ENCODE assay signal across 1 cellular context in the genomic region with DNA sequence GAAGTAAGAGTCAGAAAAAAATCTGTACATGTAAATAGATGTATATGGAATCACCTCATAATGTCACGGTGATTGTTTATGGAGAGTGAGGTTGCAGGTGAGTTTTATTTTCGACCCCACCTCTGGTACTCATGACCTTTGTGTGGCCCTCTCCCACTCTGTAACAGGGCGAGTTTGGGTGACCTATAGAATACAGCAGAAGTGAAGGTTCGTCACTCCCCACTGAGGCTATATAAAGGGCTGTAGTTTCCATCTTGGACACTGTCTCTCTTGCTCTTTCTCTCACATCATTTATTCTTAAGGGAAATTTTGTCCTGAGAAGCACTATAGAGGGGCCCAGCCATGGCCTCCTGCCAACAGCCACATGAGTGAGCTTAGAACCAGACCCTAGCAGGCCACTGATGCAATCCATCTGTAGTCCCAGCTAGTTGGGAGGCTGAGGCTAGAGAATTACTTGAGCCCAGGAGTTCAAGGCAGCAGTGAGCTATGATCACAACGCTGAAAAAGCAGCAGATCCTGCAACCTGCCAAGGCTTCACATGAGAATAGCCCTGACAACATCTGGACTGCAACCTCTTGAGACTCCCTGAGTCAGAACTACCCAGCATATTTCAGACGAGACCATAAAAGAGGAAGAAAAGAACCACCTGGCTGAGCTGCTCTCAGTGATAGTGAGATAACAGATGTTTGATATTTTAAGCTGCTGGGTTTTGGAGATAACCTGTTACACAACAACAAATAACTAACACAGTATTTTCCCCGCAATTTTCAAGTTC.
TF ChIP-seq lines count a peak whose summit lies in the region.

No MANE protein-coding gene starts in this region.

TF ChIP-seq in K562, 482 proteins besides CTCF, POLR2A, EP300 and RAD21 (continued from another document):
- TF ChIP-seq, protein P1, sequence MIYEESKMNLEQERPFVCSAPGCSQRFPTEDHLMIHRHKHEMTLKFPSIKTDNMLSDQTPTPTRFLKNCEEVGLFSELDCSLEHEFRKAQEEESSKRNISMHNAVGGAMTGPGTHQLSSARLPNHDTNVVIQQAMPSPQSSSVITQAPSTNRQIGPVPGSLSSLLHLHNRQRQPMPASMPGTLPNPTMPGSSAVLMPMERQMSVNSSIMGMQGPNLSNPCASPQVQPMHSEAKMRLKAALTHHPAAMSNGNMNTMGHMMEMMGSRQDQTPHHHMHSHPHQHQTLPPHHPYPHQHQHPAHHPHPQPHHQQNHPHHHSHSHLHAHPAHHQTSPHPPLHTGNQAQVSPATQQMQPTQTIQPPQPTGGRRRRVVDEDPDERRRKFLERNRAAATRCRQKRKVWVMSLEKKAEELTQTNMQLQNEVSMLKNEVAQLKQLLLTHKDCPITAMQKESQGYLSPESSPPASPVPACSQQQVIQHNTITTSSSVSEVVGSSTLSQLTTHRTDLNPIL (CRISPR knock-in tag; IDR thresholded peaks at IDR 0.05): no peak
